ENCODE assay signal across 15 cellular contexts in genomic region chr14:87241018-87241779, GRCh38.
A peak's percentile ranks its signal among the peaks of the same experiment; 100 is the strongest.
DNase-seq lines count a peak whose midpoint lies in the region; ATAC-seq, FAIRE-seq and TF ChIP-seq lines count a peak whose summit lies in the region.
"Had no signal": no experiment of that assay in that cellular context is flagged by ENCODE, and none has a peak within 500 bp of the region (broad histone marks: within the 10 kb centered on the region; RNA-seq: fewer than 3 reads in every experiment).

No MANE protein-coding gene starts in this region.

- H2AK9ac ChIP-seq in IMR-90 (replicated peaks; ENCODE audit: low read depth, low read length, poor library complexity): no peak overlapping the region

- TF ChIP-seq RAD21 in IMR-90 (IDR thresholded peaks at IDR 0.05; ENCODE audit: low read length): no peak

- H3K27me3 ChIP-seq in IMR-90 (ENCODE audit: control insufficient read depth, insufficient read depth, low read length) (no peaks in the 10 kb centered on the region), neural progenitor cell (peaks cover 43% of the 10 kb centered on the region)
- H3K27me3 ChIP-seq: BLaER1 treated with 17β-estradiol and CSF1 and Interleukin-3, amounts not matched to agents 10 nM and 100 nM had no signal

- no peaks in the 10 kb centered on the region for H3K36me3 ChIP-seq in IMR-90 (ENCODE audit: control insufficient read depth, insufficient read depth, low read length)
- no peaks in the 10 kb centered on the region for H3K36me3 ChIP-seq in neural progenitor cell
- H3K36me3 ChIP-seq: BLaER1 treated with 17β-estradiol and CSF1 and Interleukin-3, amounts not matched to agents 10 nM and 100 nM had no signal

- dilution Hi-C loops in IMR-90 (cut with HindIII; ENCODE audit: low sequenced_read_pairs, unreplicated experiment): no loop called here

- no TSS peak for BruUV-seq in IMR-90 (replicated peaks; lab: Mats Ljungman, UMichigan)

- H3K79me1 ChIP-seq in IMR-90 (ENCODE audit: low read depth in 1 of 2, low read length in 2 of 2): no peaks in the 10 kb centered on the region

- H3K23ac ChIP-seq in IMR-90 (ENCODE audit: low read depth, low read length): no peak overlapping the region

- H2BK15ac ChIP-seq in IMR-90 (ENCODE audit: low read depth, low read length): no peak overlapping the region

- H2AFZ ChIP-seq in IMR-90 (replicated peaks; ENCODE audit: low read length, poor library complexity) (no peak overlapping the region), neural progenitor cell (replicated peaks) (no peak overlapping the region)
- H2AFZ ChIP-seq: GM23248 had no signal

- ATAC-seq in IMR-90 (ENCODE audit: low read depth) (no peak), GM18873 (IDR thresholded peaks at IDR 0.05; ENCODE audit: low FRiP score, unreplicated experiment) (no peak)

- FAIRE-seq in endometrium (lab: Jason Lieb, UNC): peak; percentile 18

- no peaks in the 10 kb centered on the region for H3K9me1 ChIP-seq in IMR-90 (ENCODE audit: insufficient read depth, low read length)

- H3F3A ChIP-seq in neural progenitor cell (ENCODE audit: low read depth): peaks cover 10% of the 10 kb centered on the region

- H2BK20ac ChIP-seq in IMR-90 (ENCODE audit: low read depth, low read length): no peak overlapping the region

- H3K4me2 ChIP-seq in IMR-90 (ENCODE audit: low read depth, low read length) (no peak overlapping the region), neural progenitor cell (peak overlapping the region; percentile 66)
- H3K4me2 ChIP-seq: BLaER1 treated with 17β-estradiol and CSF1 and Interleukin-3, amounts not matched to agents 10 nM and 100 nM had no signal

- H4K20me1 ChIP-seq in IMR-90 (ENCODE audit: insufficient read depth, low read length) (no peaks in the 10 kb centered on the region), neural progenitor cell (ENCODE audit: low read depth) (no peaks in the 10 kb centered on the region)
- H4K20me1 ChIP-seq: BLaER1 treated with 17β-estradiol and CSF1 and Interleukin-3, amounts not matched to agents 10 nM and 100 nM had no signal

- WGBS in IMR-90 (ENCODE audit: extremely low coverage in 2 of 2, insufficient read length in 1 of 2), 2 experiments: no CpG with 5 or more reads among the region's 3 CpGs

- H3K4me3 Mint-ChIP-seq in neural progenitor cell: no peak overlapping the region
- H3K4me3 Mint-ChIP-seq: IgD-negative memory B cell had no signal

- no peak overlapping the region for H3K27ac Mint-ChIP-seq in neural progenitor cell
- H3K27ac Mint-ChIP-seq: IgD-negative memory B cell had no signal

- H4K91ac ChIP-seq in IMR-90 (ENCODE audit: insufficient read depth, low read depth, low read length): no peak overlapping the region

- no peaks in the 10 kb centered on the region for H3K79me2 ChIP-seq in neural progenitor cell (ENCODE audit: low read depth)

- no peaks in the 10 kb centered on the region for H3K36me3 Mint-ChIP-seq in neural progenitor cell
- H3K36me3 Mint-ChIP-seq: IgD-negative memory B cell had no signal

- no peaks in the 10 kb centered on the region for H3K9me3 ChIP-seq in IMR-90 (ENCODE audit: control insufficient read depth, insufficient read depth, low read length)
- H3K9me3 ChIP-seq in neural progenitor cell (ENCODE audit: low read depth): no peaks in the 10 kb centered on the region
- H3K9me3 ChIP-seq: BLaER1 treated with 17β-estradiol and CSF1 and Interleukin-3, amounts not matched to agents 10 nM and 100 nM had no signal

- no peak overlapping the region for H3K4me3 ChIP-seq in IMR-90 (ENCODE audit: insufficient read depth, low read depth, low read length)
- H3K4me3 ChIP-seq in neural progenitor cell: peak overlapping the region; percentile 7
- H3K4me3 ChIP-seq: BLaER1 treated with 17β-estradiol and CSF1 and Interleukin-3, amounts not matched to agents 10 nM and 100 nM; GM23248 had no signal

- TF ChIP-seq CTCF in IMR-90 (conservative IDR thresholded peaks at IDR 0.05; ENCODE audit: low read depth, low read length): no peak
- TF ChIP-seq CTCF in neural progenitor cell (IDR thresholded peaks at IDR 0.05): no peak

- intact Hi-C loops in IMR-90 (cut with micrococcal nuclease): no loop called here

- H3K27me3 Mint-ChIP-seq in neural progenitor cell (ENCODE audit: insufficient read depth, low read depth): peaks cover 2% of the 10 kb centered on the region
- H3K27me3 Mint-ChIP-seq: IgD-negative memory B cell had no signal

- CTCF ChIA-PET in IMR-90 (lab: Yijun Ruan, JAX): no interaction called here

- H2BK120ac ChIP-seq in IMR-90 (ENCODE audit: low read depth, low read length): no peak overlapping the region

- POLR2A ChIA-PET in IMR-90 (lab: Charles Lee; ENCODE audit: unreplicated experiment): no interaction called here

- H3K56ac ChIP-seq in IMR-90 (ENCODE audit: extremely low read depth, insufficient read depth, low read length): no peak overlapping the region

- H2BK5ac ChIP-seq in IMR-90 (ENCODE audit: low read depth, low read length, poor library complexity, severe bottlenecking): no peak overlapping the region

- no peak overlapping the region for H4K8ac ChIP-seq in IMR-90 (ENCODE audit: low read depth in 2 of 2, low read length in 2 of 2)

- H3K9me3 Mint-ChIP-seq in neural progenitor cell: peaks cover 2% of the 10 kb centered on the region

- H3K9ac ChIP-seq in IMR-90 (ENCODE audit: low read depth, low read length): no peak overlapping the region
- no peak overlapping the region for H3K9ac ChIP-seq in neural progenitor cell
- H3K9ac ChIP-seq: BLaER1 treated with 17β-estradiol and CSF1 and Interleukin-3, amounts not matched to agents 10 nM and 100 nM; GM23248 had no signal

- no peak overlapping the region for H3K14ac ChIP-seq in IMR-90 (replicated peaks; ENCODE audit: low read depth, low read length)

- H3K4ac ChIP-seq in IMR-90 (ENCODE audit: low read depth, low read length): no peak overlapping the region

- H3K4me1 Mint-ChIP-seq in neural progenitor cell: peaks cover 14% of the 10 kb centered on the region
- H3K4me1 Mint-ChIP-seq: IgD-negative memory B cell had no signal

- H3K4me1 ChIP-seq in IMR-90 (ENCODE audit: control insufficient read depth, insufficient read depth, low read length): no peaks in the 10 kb centered on the region
- H3K4me1 ChIP-seq in neural progenitor cell: peaks cover 10% of the 10 kb centered on the region
- H3K4me1 ChIP-seq: BLaER1 treated with 17β-estradiol and CSF1 and Interleukin-3, amounts not matched to agents 10 nM and 100 nM had no signal

- in situ Hi-C loops in IMR-90 (cut with MboI; ENCODE audit: low sequenced_read_pairs): no loop called here
- in situ Hi-C loops in KBM-7 (cut with MboI; ENCODE audit: low pct_unique_long_range_greater_than_20kb, low sequenced_read_pairs): no loop called here

- no peak for TF ChIP-seq POLR2A in IMR-90 (IDR thresholded peaks at IDR 0.05; ENCODE audit: low read depth, low read length)

- H3K27ac ChIP-seq in IMR-90 (ENCODE audit: insufficient read depth, low read length) (no peak overlapping the region), neural progenitor cell (no peak overlapping the region)
- H3K27ac ChIP-seq: BLaER1 treated with 17β-estradiol and CSF1 and Interleukin-3, amounts not matched to agents 10 nM and 100 nM; GM23248 had no signal

- peak; percentile 30 for DNase-seq in NCI-H2171 treated with DMSO at 0.1 percent for 48 hours (lab: John Stamatoyannopoulos, UW)
- no peak for DNase-seq in NCI-H2171 (lab: John Stamatoyannopoulos, UW)
- no peak for DNase-seq in IMR-90
- DNase-seq in neural progenitor cell (ENCODE audit: low spot score): no peak
- DNase-seq in KBM-7: no peak
- DNase-seq in inferior parietal cortex (ENCODE audit: extremely low spot score): no peak
- DNase-seq: 8988T, GM23248, MV-4-11, NCI-H1417 treated with DMSO at 0.1 percent for 48 hours, NCI-H774 had no signal

- H2AK5ac ChIP-seq in IMR-90 (ENCODE audit: low read depth, low read length): no peak overlapping the region

- H3K18ac ChIP-seq in IMR-90 (ENCODE audit: low read depth, low read length): no peak overlapping the region

- no peak overlapping the region for H4K5ac ChIP-seq in IMR-90 (ENCODE audit: low read depth, low read length)

TF ChIP-seq in IMR-90, 13 proteins besides CTCF, POLR2A, EP300 and RAD21:
- TF ChIP-seq RCOR1 (IDR thresholded peaks at IDR 0.05; ENCODE audit: insufficient replicate concordance, low read length) (no peak), MAZ (IDR thresholded peaks at IDR 0.05; ENCODE audit: borderline replicate concordance, low read depth, low read length) (no peak), MAFK (IDR thresholded peaks at IDR 0.05; ENCODE audit: low read depth, low read length) (peak; percentile 79), FOS (IDR thresholded peaks at IDR 0.05; ENCODE audit: low read depth, low read length) (no peak)
